In genomic region chr10:106825996-106826395, GRCh38 we compare ENCODE assay signal across 19 cellular contexts.
DNase-seq lines count a peak whose midpoint lies in the region; ATAC-seq and TF ChIP-seq lines count a peak whose summit lies in the region.
"Had no signal": no experiment of that assay in that cellular context is flagged by ENCODE, and none has a peak within 500 bp of the region (broad histone marks: within the 10 kb centered on the region; RNA-seq: fewer than 3 reads in every experiment).

No MANE protein-coding gene starts in this region.

- no peaks in the 10 kb centered on the region for H3K36me3 Mint-ChIP-seq in CD8-positive, alpha-beta T cell
- H3K36me3 Mint-ChIP-seq: CD4-positive, alpha-beta memory T cell had no signal

- H3K4me1 Mint-ChIP-seq in CD8-positive, alpha-beta T cell (ENCODE audit: low read depth), result no peaks in the 10 kb centered on the region

- ATAC-seq in CD8-positive, alpha-beta T cell, result no peak
- ATAC-seq in right cardiac atrium, result no peak
- ATAC-seq: A549, HepG2 had no signal

- H3K27me3 Mint-ChIP-seq in CD8-positive, alpha-beta T cell (ENCODE audit: low read depth), result no peaks in the 10 kb centered on the region
- H3K27me3 Mint-ChIP-seq: CD4-positive, alpha-beta memory T cell had no signal

- WGBS in hepatocyte (ENCODE audit: low lambda C conversion rate, missing lambda C conversion rate), result 46% methylated on average over 7 of the region's 7 CpGs
- WGBS in smooth muscle cell (ENCODE audit: low lambda C conversion rate), result 57% methylated on average over 7 of the region's 7 CpGs
- WGBS in right cardiac atrium, result 23% methylated on average over 7 of the region's 7 CpGs

- H3K36me3 ChIP-seq in hepatocyte (replicated peaks; ENCODE audit: insufficient read depth, low read depth) (no peaks in the 10 kb centered on the region), neural cell (ENCODE audit: insufficient read depth, low read length) (no peaks in the 10 kb centered on the region), smooth muscle cell (ENCODE audit: low read depth) (no peaks in the 10 kb centered on the region)
- H3K36me3 ChIP-seq in CD8-positive, alpha-beta T cell (ENCODE audit: insufficient read depth, low read length), result no peaks in the 10 kb centered on the region
- H3K36me3 ChIP-seq: BE2C, HAP-1 had no signal

- no peaks in the 10 kb centered on the region for H3K79me2 ChIP-seq in hepatocyte
- no peaks in the 10 kb centered on the region for H3K79me2 ChIP-seq in neural cell (replicated peaks; ENCODE audit: insufficient read depth, low read length)
- H3K79me2 ChIP-seq in smooth muscle cell (ENCODE audit: low read depth), result no peaks in the 10 kb centered on the region

- H3K4me2 ChIP-seq in hepatocyte, result peak overlapping the region; percentile 6
- H3K4me2 ChIP-seq in neural cell (ENCODE audit: low read length), result peak overlapping the region; percentile 2
- H3K4me2 ChIP-seq in smooth muscle cell, result peak overlapping the region; percentile 20
- H3K4me2 ChIP-seq: A549 had no signal

- H3K9ac ChIP-seq in neural cell (ENCODE audit: low read length), result no peak overlapping the region
- H3K9ac ChIP-seq in smooth muscle cell (ENCODE audit: low read depth), result no peak overlapping the region

- H3K4me1 ChIP-seq in hepatocyte (ENCODE audit: insufficient read depth), result peaks cover 6% of the 10 kb centered on the region
- H3K4me1 ChIP-seq in smooth muscle cell (ENCODE audit: low read depth), result no peaks in the 10 kb centered on the region
- H3K4me1 ChIP-seq in CD8-positive, alpha-beta T cell (ENCODE audit: insufficient read depth, low read length), result no peaks in the 10 kb centered on the region
- H3K4me1 ChIP-seq in right cardiac atrium (ENCODE audit: control insufficient read depth, insufficient read depth, low read length), result no peaks in the 10 kb centered on the region
- H3K4me1 ChIP-seq: A549, HAP-1 had no signal

- DNase-seq in coronary artery (ENCODE audit: low spot score), result no peak
- no peak for DNase-seq in hepatocyte (ENCODE audit: low spot score)
- no peak for DNase-seq in smooth muscle cell (lab: John Stamatoyannopoulos, UW; ENCODE audit: unreplicated experiment)
- DNase-seq in CD8-positive, alpha-beta T cell, result no peak
- DNase-seq in NCI-H2196 treated with DMSO at 0.1 percent for 48 hours (lab: John Stamatoyannopoulos, UW; ENCODE audit: unreplicated experiment), result no peak
- DNase-seq in NCI-H1417 (lab: John Stamatoyannopoulos, UW), result no peak
- no peak for DNase-seq in right cardiac atrium
- DNase-seq: BE2C; CD4-positive, alpha-beta memory T cell; COR-L47; DMS153; DMS79 treated with DMSO at 0.1 percent for 48 hours; EL; GDM1 had no signal

- H3K4me3 ChIP-seq in coronary artery, result peak overlapping the region; percentile 9
- H3K4me3 ChIP-seq in hepatocyte, result no peak overlapping the region
- peak overlapping the region; percentile 6 for H3K4me3 ChIP-seq in neural cell (ENCODE audit: low read length)
- no peak overlapping the region for H3K4me3 ChIP-seq in smooth muscle cell
- H3K4me3 ChIP-seq in CD8-positive, alpha-beta T cell (ENCODE audit: low read depth, low read length), result no peak overlapping the region
- H3K4me3 ChIP-seq in right cardiac atrium (ENCODE audit: low read length), result no peak overlapping the region
- H3K4me3 ChIP-seq: A549, HAP-1 had no signal

- no peaks in the 10 kb centered on the region for H4K20me1 ChIP-seq in hepatocyte (ENCODE audit: insufficient read depth, poor library complexity, severe bottlenecking)
- H4K20me1 ChIP-seq in neural cell (ENCODE audit: insufficient read depth), result no peaks in the 10 kb centered on the region
- no peaks in the 10 kb centered on the region for H4K20me1 ChIP-seq in smooth muscle cell (ENCODE audit: low read depth)

- H3F3A ChIP-seq in neural cell (ENCODE audit: insufficient read depth, low read length, poor library complexity, severe bottlenecking), result no peaks in the 10 kb centered on the region
- H3F3A ChIP-seq in smooth muscle cell (ENCODE audit: low read depth), result no peaks in the 10 kb centered on the region

- H3K9me3 Mint-ChIP-seq in CD8-positive, alpha-beta T cell, result peaks cover 4% of the 10 kb centered on the region

- H3K9me3 ChIP-seq in hepatocyte (ENCODE audit: low read depth) (no peaks in the 10 kb centered on the region), neural cell (ENCODE audit: low read length) (no peaks in the 10 kb centered on the region), smooth muscle cell (replicated peaks; ENCODE audit: low read depth) (no peaks in the 10 kb centered on the region), right cardiac atrium (ENCODE audit: control insufficient read depth, low read length) (no peaks in the 10 kb centered on the region)
- H3K9me3 ChIP-seq in CD8-positive, alpha-beta T cell (ENCODE audit: low read length), result no peaks in the 10 kb centered on the region
- H3K9me3 ChIP-seq: A549, BE2C, HAP-1 had no signal

- H3K27ac ChIP-seq in coronary artery (no peak overlapping the region), hepatocyte (no peak overlapping the region), neural cell (ENCODE audit: low read length) (peak overlapping the region; percentile 21), smooth muscle cell (ENCODE audit: low read depth) (no peak overlapping the region), right cardiac atrium (ENCODE audit: low read length) (no peak overlapping the region)
- H3K27ac ChIP-seq in CD8-positive, alpha-beta T cell (ENCODE audit: low read depth, low read length), result no peak overlapping the region
- H3K27ac ChIP-seq: A549, C4-2B had no signal

- CTCF ChIA-PET in CD8-positive, alpha-beta T cell (lab: Charles Lee), result no interaction called here

- H3K27me3 ChIP-seq in hepatocyte (no peaks in the 10 kb centered on the region), neural cell (ENCODE audit: insufficient read depth, low read depth, low read length) (no peaks in the 10 kb centered on the region), smooth muscle cell (ENCODE audit: low read depth) (no peaks in the 10 kb centered on the region), right cardiac atrium (ENCODE audit: control insufficient read depth, insufficient read depth) (no peaks in the 10 kb centered on the region)
- H3K27me3 ChIP-seq in CD8-positive, alpha-beta T cell (ENCODE audit: insufficient read depth, low read length), result no peaks in the 10 kb centered on the region
- H3K27me3 ChIP-seq: BE2C had no signal

- TF ChIP-seq RAD21 in neural cell (conservative IDR thresholded peaks at IDR 0.05), result no peak

- H3K9me2 ChIP-seq in hepatocyte (replicated peaks; ENCODE audit: insufficient read depth) (no peaks in the 10 kb centered on the region), neural cell (ENCODE audit: insufficient read depth, low read length) (no peaks in the 10 kb centered on the region)

- no peak for TF ChIP-seq EP300 in neural cell (conservative IDR thresholded peaks at IDR 0.05; ENCODE audit: poor library complexity, severe bottlenecking)

- H3K4me3 Mint-ChIP-seq in CD8-positive, alpha-beta T cell, result no peak overlapping the region
- H3K4me3 Mint-ChIP-seq: CD4-positive, alpha-beta memory T cell had no signal

- intact Hi-C loops in CD8-positive, alpha-beta T cell (cut with DNase I, micrococcal nuclease), result no loop called here
- intact Hi-C loops in right cardiac atrium (cut with DNase I), result no loop called here

- no peak for TF ChIP-seq CTCF in coronary artery (IDR thresholded peaks at IDR 0.05)
- TF ChIP-seq CTCF in hepatocyte (IDR thresholded peaks at IDR 0.05; ENCODE audit: poor library complexity), result no peak
- TF ChIP-seq CTCF in neural cell (IDR thresholded peaks at IDR 0.05; ENCODE audit: poor library complexity, severe bottlenecking), result no peak
- TF ChIP-seq CTCF in smooth muscle cell (IDR thresholded peaks at IDR 0.05; ENCODE audit: borderline replicate concordance, insufficient read depth, poor library complexity, severe bottlenecking), result no peak
- TF ChIP-seq CTCF in CD8-positive, alpha-beta T cell (IDR thresholded peaks at IDR 0.05), result no peak

- no peak overlapping the region for H3K27ac Mint-ChIP-seq in CD8-positive, alpha-beta T cell

- POLR2A ChIA-PET in CD8-positive, alpha-beta T cell (lab: Charles Lee), result no interaction called here

- H2AFZ ChIP-seq in hepatocyte (no peak overlapping the region), neural cell (ENCODE audit: low read depth, low read length) (no peak overlapping the region), smooth muscle cell (ENCODE audit: low read depth) (no peak overlapping the region)

TF ChIP-seq in neural cell, 6 proteins besides CTCF, POLR2A, EP300 and RAD21:
- TF ChIP-seq, protein P1, sequence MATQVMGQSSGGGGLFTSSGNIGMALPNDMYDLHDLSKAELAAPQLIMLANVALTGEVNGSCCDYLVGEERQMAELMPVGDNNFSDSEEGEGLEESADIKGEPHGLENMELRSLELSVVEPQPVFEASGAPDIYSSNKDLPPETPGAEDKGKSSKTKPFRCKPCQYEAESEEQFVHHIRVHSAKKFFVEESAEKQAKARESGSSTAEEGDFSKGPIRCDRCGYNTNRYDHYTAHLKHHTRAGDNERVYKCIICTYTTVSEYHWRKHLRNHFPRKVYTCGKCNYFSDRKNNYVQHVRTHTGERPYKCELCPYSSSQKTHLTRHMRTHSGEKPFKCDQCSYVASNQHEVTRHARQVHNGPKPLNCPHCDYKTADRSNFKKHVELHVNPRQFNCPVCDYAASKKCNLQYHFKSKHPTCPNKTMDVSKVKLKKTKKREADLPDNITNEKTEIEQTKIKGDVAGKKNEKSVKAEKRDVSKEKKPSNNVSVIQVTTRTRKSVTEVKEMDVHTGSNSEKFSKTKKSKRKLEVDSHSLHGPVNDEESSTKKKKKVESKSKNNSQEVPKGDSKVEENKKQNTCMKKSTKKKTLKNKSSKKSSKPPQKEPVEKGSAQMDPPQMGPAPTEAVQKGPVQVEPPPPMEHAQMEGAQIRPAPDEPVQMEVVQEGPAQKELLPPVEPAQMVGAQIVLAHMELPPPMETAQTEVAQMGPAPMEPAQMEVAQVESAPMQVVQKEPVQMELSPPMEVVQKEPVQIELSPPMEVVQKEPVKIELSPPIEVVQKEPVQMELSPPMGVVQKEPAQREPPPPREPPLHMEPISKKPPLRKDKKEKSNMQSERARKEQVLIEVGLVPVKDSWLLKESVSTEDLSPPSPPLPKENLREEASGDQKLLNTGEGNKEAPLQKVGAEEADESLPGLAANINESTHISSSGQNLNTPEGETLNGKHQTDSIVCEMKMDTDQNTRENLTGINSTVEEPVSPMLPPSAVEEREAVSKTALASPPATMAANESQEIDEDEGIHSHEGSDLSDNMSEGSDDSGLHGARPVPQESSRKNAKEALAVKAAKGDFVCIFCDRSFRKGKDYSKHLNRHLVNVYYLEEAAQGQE (IDR thresholded peaks at IDR 0.05; ENCODE audit: borderline replicate concordance), result peak; percentile 22
- TF ChIP-seq POLR2AphosphoS5 (IDR thresholded peaks at IDR 0.05), result no peak

Comparison
In these comparisons a context has a peak if more than half of its experiments do, and no peak if none do; other contexts are left out.
1. H3K4me3 ChIP-seq: peak in coronary artery (single experiment) and neural cell (single experiment); none in hepatocyte (single experiment), smooth muscle cell (single experiment), CD8-positive, alpha-beta T cell (single experiment) and right cardiac atrium (single experiment).
2. Peak in every context shown above with its lines, with median percentiles within 50 percentile points of each other: H3K4me2 ChIP-seq.